21 cellular contexts compared by ENCODE assay signal in the genomic region with DNA sequence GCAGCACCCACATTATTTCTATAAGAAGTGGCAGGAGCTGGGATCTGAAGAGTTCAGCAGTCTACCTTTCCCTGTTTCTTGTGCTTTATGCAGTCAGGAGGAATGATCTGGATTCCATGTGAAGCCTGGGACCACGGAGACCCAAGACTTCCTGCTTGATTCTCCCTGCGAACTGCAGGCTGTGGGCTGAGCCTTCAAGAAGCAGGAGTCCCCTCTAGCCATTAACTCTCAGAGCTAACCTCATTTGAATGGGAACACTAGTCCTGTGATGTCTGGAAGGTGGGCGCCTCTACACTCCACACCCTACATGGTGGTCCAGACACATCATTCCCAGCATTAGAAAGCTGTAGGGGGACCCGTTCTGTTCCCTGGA. TPM values are rescaled to one million over a fixed set of nuclear protein-coding genes. Genes with fewer than 3 reads are reported as not detected.
"Had no signal": no experiment of that assay in that cellular context is flagged by ENCODE, and none has a peak within 500 bp of the region (broad histone marks: within the 10 kb centered on the region; RNA-seq: fewer than 3 reads in every experiment).

No MANE protein-coding gene starts in this region.

- H3K36me3 ChIP-seq: adrenal gland, Peyer's patch, SJSA1 had no signal

- H3K27me3 ChIP-seq: adrenal gland, Peyer's patch had no signal

- H3K4me1 ChIP-seq: adrenal gland, SJSA1 had no signal

- ATAC-seq: activated T-helper 17 cell treated with anti-CD3 and anti-CD28 coated beads, Interleukin-2, amount 50 U/mL, for 72 hours; K562; T-cell had no signal

- H3K9me3 ChIP-seq: adrenal gland, Peyer's patch, SJSA1 had no signal

- H3K4me3 ChIP-seq: adrenal gland, K562, Peyer's patch, SJSA1 had no signal

- H3K27ac ChIP-seq: adrenal gland, Peyer's patch, RWPE1, SJSA1 had no signal

- DNase-seq: activated CD4-positive, alpha-beta memory T cell treated with anti-CD3 and anti-CD28 coated beads for 36 hours; activated CD4-positive, alpha-beta T cell treated with anti-CD3 and anti-CD28 coated beads, Interleukin-2, amount 10 ng/mL, durations not matched to agents 7 days and 5 days; activated CD4-positive, CD25-positive, alpha-beta regulatory T cell; activated CD8-positive, alpha-beta memory T cell treated with anti-CD3 and anti-CD28 coated beads for 24 hours; activated naive CD4-positive, alpha-beta T cell treated with anti-CD3 and anti-CD28 coated beads, Interleukin-2, amount 50 U/mL, for 16 hours; activated naive CD8-positive, alpha-beta T cell treated with anti-CD3 and anti-CD28 coated beads, Interleukin-2, amount 10 ng/mL, durations not matched to agents 7 days and 5 days; activated T-cell treated with anti-CD3 and anti-CD28 coated beads, Interleukin-2, amount 50 U/mL, for 48 hours; adrenal gland; anterior cingulate cortex; Kasumi-1; NCI-H345; NCI-H526 treated with DMSO at 0.1 percent for 48 hours; SHP77; T-cell; T-helper 2 cell; T1000 had no signal

RNA-seq across cellular contexts. Expression of a gene that starts 0.9 kb away (rescaled TPM):
- total RNA-seq: activated CD4-positive, alpha-beta memory T cell treated with anti-CD3 and anti-CD28 coated beads for 36 hours; activated CD4-positive, alpha-beta T cell treated with anti-CD3 and anti-CD28 coated beads, Interleukin-2, amount 10 ng/mL, durations not matched to agents 7 days and 5 days; activated naive CD8-positive, alpha-beta T cell treated with anti-CD3 and anti-CD28 coated beads, Interleukin-2, amount 10 ng/mL, durations not matched to agents 7 days and 5 days; activated T-helper 17 cell treated with anti-CD3 and anti-CD28 coated beads, Interleukin-2, amount 50 U/mL, for 72 hours; K562; Peyer's patch; SJSA1; T-cell had no signal
- polyA plus RNA-seq: adrenal gland, K562 had no signal

RNA-seq across cellular contexts. Expression of a gene that starts 25.0 kb away (rescaled TPM):
- total RNA-seq: activated CD4-positive, alpha-beta memory T cell treated with anti-CD3 and anti-CD28 coated beads for 36 hours; activated CD4-positive, alpha-beta T cell treated with anti-CD3 and anti-CD28 coated beads, Interleukin-2, amount 10 ng/mL, durations not matched to agents 7 days and 5 days; activated naive CD8-positive, alpha-beta T cell treated with anti-CD3 and anti-CD28 coated beads, Interleukin-2, amount 10 ng/mL, durations not matched to agents 7 days and 5 days; activated T-helper 17 cell treated with anti-CD3 and anti-CD28 coated beads, Interleukin-2, amount 50 U/mL, for 72 hours; adrenal gland; Peyer's patch; SJSA1; T-cell had no signal
- polyA plus RNA-seq: adrenal gland had no signal

RNA-seq across cellular contexts. Expression of a gene that starts 36.8 kb away (rescaled TPM):
- total RNA-seq: activated naive CD8-positive, alpha-beta T cell treated with anti-CD3 and anti-CD28 coated beads, Interleukin-2, amount 10 ng/mL, durations not matched to agents 7 days and 5 days; T-cell had no signal

RNA-seq across cellular contexts. Expression of a gene that starts 47.3 kb away (rescaled TPM):
- total RNA-seq: SJSA1 had no signal
